13 cellular contexts compared by ENCODE assay signal in the genomic region with DNA sequence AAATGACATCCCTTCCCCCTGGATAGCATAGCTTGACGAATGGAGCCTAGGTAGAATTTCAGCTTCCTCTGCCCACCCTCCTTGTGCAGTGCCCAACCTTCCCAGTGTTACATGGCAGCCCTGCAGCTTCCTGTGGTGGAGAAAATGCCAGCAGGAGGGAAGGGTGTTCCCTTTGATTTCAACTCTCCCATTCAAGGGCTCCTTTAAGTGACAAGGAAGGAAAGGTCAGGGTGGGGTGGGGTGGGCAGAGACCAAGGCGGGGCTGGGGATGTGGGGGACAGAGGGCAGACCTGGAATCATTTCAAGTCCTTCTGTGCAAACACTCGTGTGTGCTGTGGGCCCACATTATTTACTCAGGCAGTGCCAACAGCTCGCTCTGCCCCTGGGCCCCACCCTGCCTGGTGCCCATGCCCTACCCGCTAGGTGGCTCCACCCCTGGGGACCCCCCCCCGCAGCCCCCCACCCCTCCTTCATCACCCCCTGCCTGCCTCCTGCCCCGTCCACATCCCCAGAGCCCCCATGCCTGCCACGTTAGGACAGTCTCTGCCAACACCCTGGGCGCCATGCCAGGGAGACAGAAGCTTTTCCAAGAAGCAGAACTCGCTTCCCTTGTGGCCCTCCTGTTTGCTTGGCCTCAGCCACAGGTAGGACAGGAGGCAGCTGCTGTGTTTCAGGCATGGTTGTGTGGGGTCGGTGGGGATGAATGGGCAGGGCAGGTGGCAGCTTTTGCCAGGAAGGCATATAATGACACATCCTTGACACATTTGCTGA. TPM values are rescaled to one million over a fixed set of nuclear protein-coding genes. Genes with fewer than 3 reads are reported as not detected.
DNase-seq lines count a peak whose midpoint lies in the region; ATAC-seq lines count a peak whose summit lies in the region.
"Had no signal": no experiment of that assay in that cellular context is flagged by ENCODE, and none has a peak within 500 bp of the region (broad histone marks: within the 10 kb centered on the region; RNA-seq: fewer than 3 reads in every experiment).

No MANE protein-coding gene starts in this region.

- no peak overlapping the region for H3K27ac ChIP-seq in substantia nigra (ENCODE audit: low read depth, low read length, poor library complexity, severe bottlenecking)
- H3K27ac ChIP-seq: HL-60 had no signal

- ATAC-seq in HG02840 (IDR thresholded peaks at IDR 0.05; ENCODE audit: low FRiP score, unreplicated experiment): no peak
- no peak for ATAC-seq in GM21360 (IDR thresholded peaks at IDR 0.05; ENCODE audit: unreplicated experiment)

- intact Hi-C loops in head of caudate nucleus (cut with DNase I): no loop called here

- peak; percentile 79 for DNase-seq in HT-29 (ENCODE audit: low spot score)
- peak; percentile 100 for DNase-seq in NCI-H69 (lab: John Stamatoyannopoulos, UW)
- peak in 35 of 42 donors; percentile 14 to 71 (median 46) for DNase-seq in head of caudate nucleus
- peak in 38 of 49 donors; percentile 1 to 97 (median 30) for DNase-seq in substantia nigra (lab: John Stamatoyannopoulos, UW)
- DNase-seq in stimulated activated naive CD4-positive, alpha-beta T cell treated with Interleukin-2 at 50 U/mL for 16 hours (lab: John Stamatoyannopoulos, UW): no peak
- DNase-seq in 8988T: no peak
- DNase-seq: activated T-cell treated with anti-CD3 and anti-CD28 coated beads for 4 hours; stimulated activated CD4-positive, alpha-beta T cell treated with anti-CD3 and anti-CD28 coated beads, Interleukin-12 subunit alpha, Interleukin-12 subunit beta, amount 100 ng/mL, for 4 hours had no signal

RNA-seq across cellular contexts. Expression of gene SPDEF, which starts 9.4 kb away (rescaled TPM):
- 55.1 and 59.6 TPM in 2 replicates for total RNA-seq in HT-29 (2014; rRNA removed; shearing (Covaris generic))
- total RNA-seq: dermis microvascular lymphatic vessel endothelial cell, temporal lobe had no signal

Comparison
In these comparisons a context has a peak if more than half of its experiments do, and no peak if none do; other contexts are left out.
1. DNase-seq: peak in HT-29 (single experiment), NCI-H69 (single experiment), head of caudate nucleus (35 of 42) and substantia nigra (38 of 49); none in stimulated activated naive CD4-positive, alpha-beta T cell treated with Interleukin-2 at 50 U/mL for 16 hours (single experiment) and 8988T (single experiment).